Comparison of ENCODE assay signal across 16 cellular contexts in genomic region chr17:64232466-64233262, GRCh38.
"Had no signal": no experiment of that assay in that cellular context is flagged by ENCODE, and none has a peak within 500 bp of the region (broad histone marks: within the 10 kb centered on the region; RNA-seq: fewer than 3 reads in every experiment).

No MANE protein-coding gene starts in this region.

- H3K9me3 ChIP-seq: esophagus muscularis mucosa, lower lobe of right lung, ovary, thoracic aorta had no signal

- H3K27ac ChIP-seq: cardiac muscle cell, lower lobe of right lung, neural progenitor cell, ovary, thoracic aorta had no signal

- H3K36me3 ChIP-seq: cardiac muscle cell, esophagus muscularis mucosa, lower lobe of right lung, neural progenitor cell, ovary, thoracic aorta had no signal

- H3K27ac Mint-ChIP-seq: activated naive CD4-positive, alpha-beta T cell treated with anti-CD3 and anti-CD28 coated beads, Interleukin-2, amount 10 ng/mL, durations not matched to agents 7 days and 5 days; activated T-helper 2 cell treated with anti-CD3 and anti-CD28 coated beads, Interferon-gamma antibody, Interleukin-2, Interleukin-4, amounts not matched to agents 10 μg/mL and 5 μg/mL and 100 μg/mL, durations not matched to agents 14 hours and 24 hours and 36 hours; naive B cell; neural progenitor cell; stimulated activated effector memory CD8-positive, alpha-beta T cell treated with anti-CD3 and anti-CD28 coated beads, Interleukin-12 subunit alpha, Interleukin-12 subunit beta, amount 100 ng/mL, for 72 hours had no signal

- H3K4me3 Mint-ChIP-seq: activated naive CD4-positive, alpha-beta T cell treated with anti-CD3 and anti-CD28 coated beads, Interleukin-2, amount 10 ng/mL, durations not matched to agents 7 days and 5 days; neural progenitor cell; stimulated activated effector memory CD8-positive, alpha-beta T cell treated with anti-CD3 and anti-CD28 coated beads, Interleukin-12 subunit alpha, Interleukin-12 subunit beta, amount 100 ng/mL, for 72 hours had no signal

- H3K27me3 ChIP-seq: cardiac muscle cell, esophagus muscularis mucosa, neural progenitor cell, ovary had no signal

- DNase-seq: activated CD4-positive, alpha-beta T cell treated with anti-CD3 and anti-CD28 coated beads for 1 hour; activated CD4-positive, alpha-beta T cell treated with anti-CD3 and anti-CD28 coated beads, Interleukin-2, amount 50 U/mL, for 4 hours; activated naive CD4-positive, alpha-beta T cell treated with anti-CD3 and anti-CD28 coated beads, Interleukin-2, amount 10 ng/mL, durations not matched to agents 7 days and 5 days; hippocampal formation; left cardiac atrium; lower lobe of right lung; naive B cell; ovary; T-helper 1 cell; T1000 had no signal

- H3K36me3 Mint-ChIP-seq: activated naive CD4-positive, alpha-beta T cell treated with anti-CD3 and anti-CD28 coated beads, Interleukin-2, amount 10 ng/mL, durations not matched to agents 7 days and 5 days; neural progenitor cell; stimulated activated effector memory CD8-positive, alpha-beta T cell treated with anti-CD3 and anti-CD28 coated beads, Interleukin-12 subunit alpha, Interleukin-12 subunit beta, amount 100 ng/mL, for 72 hours had no signal

- H3K4me1 Mint-ChIP-seq: activated naive CD4-positive, alpha-beta T cell treated with anti-CD3 and anti-CD28 coated beads, Interleukin-2, amount 10 ng/mL, durations not matched to agents 7 days and 5 days had no signal

- H3K9me3 Mint-ChIP-seq: activated naive CD4-positive, alpha-beta T cell treated with anti-CD3 and anti-CD28 coated beads, Interleukin-2, amount 10 ng/mL, durations not matched to agents 7 days and 5 days; activated T-helper 2 cell treated with anti-CD3 and anti-CD28 coated beads, Interferon-gamma antibody, Interleukin-2, Interleukin-4, amounts not matched to agents 10 μg/mL and 5 μg/mL and 100 μg/mL, durations not matched to agents 14 hours and 24 hours and 36 hours; naive B cell; neural progenitor cell; stimulated activated effector memory CD8-positive, alpha-beta T cell treated with anti-CD3 and anti-CD28 coated beads, Interleukin-12 subunit alpha, Interleukin-12 subunit beta, amount 100 ng/mL, for 72 hours had no signal

- H3K4me3 ChIP-seq: cardiac muscle cell, esophagus muscularis mucosa, lower lobe of right lung, neural progenitor cell, ovary, thoracic aorta had no signal

- H3K27me3 Mint-ChIP-seq: activated naive CD4-positive, alpha-beta T cell treated with anti-CD3 and anti-CD28 coated beads, Interleukin-2, amount 10 ng/mL, durations not matched to agents 7 days and 5 days; naive B cell had no signal

- ATAC-seq: left cardiac atrium; lower lobe of right lung; stimulated activated effector memory CD8-positive, alpha-beta T cell treated with anti-CD3 and anti-CD28 coated beads, Interleukin-12 subunit alpha, Interleukin-12 subunit beta, amount 100 ng/mL, for 72 hours had no signal
